Comparison of ENCODE assay signal across 18 cellular contexts in genomic region chr16:86634290-86634689, GRCh38. TPM values are rescaled to one million over a fixed set of nuclear protein-coding genes. Genes with fewer than 3 reads are reported as not detected.
DNase-seq lines count a peak whose midpoint lies in the region; ATAC-seq and TF ChIP-seq lines count a peak whose summit lies in the region.
"Had no signal": no experiment of that assay in that cellular context is flagged by ENCODE, and none has a peak within 500 bp of the region (broad histone marks: within the 10 kb centered on the region; RNA-seq: fewer than 3 reads in every experiment).

No MANE protein-coding gene starts in this region.

- intact Hi-C loops in ovary (cut with DNase I): no loop called here

- H3K36me3 ChIP-seq in BLaER1 treated with 17β-estradiol and CSF1 and Interleukin-3, amounts not matched to agents 10 nM and 100 nM: no peaks in the 10 kb centered on the region
- H3K36me3 ChIP-seq in brain microvascular endothelial cell (replicated peaks): no peaks in the 10 kb centered on the region
- H3K36me3 ChIP-seq in ovary: no peaks in the 10 kb centered on the region
- H3K36me3 ChIP-seq: transverse colon, WERI-Rb-1 had no signal

- no peak overlapping the region for H3K9ac ChIP-seq in BLaER1 treated with 17β-estradiol and CSF1 and Interleukin-3, amounts not matched to agents 10 nM and 100 nM

- no peak for TF ChIP-seq EP300 in ovary (IDR thresholded peaks at IDR 0.05)

- peak overlapping the region in 9 of 11 experiments; percentile 58 to 87 (median 76); a peak in 16 of 22 replicates for H3K4me2 ChIP-seq in BLaER1 treated with 17β-estradiol and CSF1 and Interleukin-3, amounts not matched to agents 10 nM and 100 nM

- in situ Hi-C loops in brain microvascular endothelial cell (cut with HindIII; ENCODE audit: low pct_ligation_motif_present, low sequenced_read_pairs): no loop called here

- no peak overlapping the region for H3K4me3 ChIP-seq in BLaER1 treated with 17β-estradiol and CSF1 and Interleukin-3, amounts not matched to agents 10 nM and 100 nM
- H3K4me3 ChIP-seq in brain microvascular endothelial cell (ENCODE audit: low read depth, low read length) (no peak overlapping the region), ovary (no peak overlapping the region)
- H3K4me3 ChIP-seq: dorsolateral prefrontal cortex, lung, transverse colon had no signal

- 0 out of 22 replicates have a peak, but pooled peaks cover 0 to 5% (median 0%) of the 10 kb centered on the region in 11 experiments for H4K20me1 ChIP-seq in BLaER1 treated with 17β-estradiol and CSF1 and Interleukin-3, amounts not matched to agents 10 nM and 100 nM

- no peak for TF ChIP-seq POLR2A in ovary (IDR thresholded peaks at IDR 0.05)

- DNase-seq in M059J (ENCODE audit: low read depth) (peak; percentile 42), brain microvascular endothelial cell (peak; percentile 48), iPS-NIHi7 (ENCODE audit: extremely low spot score) (peak; percentile 51), NCI-H1436 treated with DMSO at 0.1 percent for 48 hours (lab: John Stamatoyannopoulos, UW) (no peak), ovary (no peak), DMS79 treated with DMSO at 0.1 percent for 48 hours (lab: John Stamatoyannopoulos, UW) (no peak)
- DNase-seq: activated effector memory CD4-positive, alpha-beta T cell treated with anti-CD3 and anti-CD28 coated beads, Interleukin-2, amount 50 U/mL, for 16 hours; dorsolateral prefrontal cortex; GOT3; NCI-H1436; NCI-H446 treated with DMSO at 0.1 percent for 48 hours; stimulated activated CD4-positive, alpha-beta T cell treated with anti-CD3 and anti-CD28 coated beads, Interleukin-4, amount 100 ng/mL, for 1 hour; transverse colon; WERI-Rb-1 had no signal

- 95 to 97% (median 96%) methylated on average over 1 of the region's 1 CpG for WGBS in ovary, 3 donors

- H3K27me3 ChIP-seq in BLaER1 treated with 17β-estradiol and CSF1 and Interleukin-3, amounts not matched to agents 10 nM and 100 nM: peaks cover 0 to 18% (median 0%) of the 10 kb centered on the region in 11 experiments; a peak in 2 of 22 replicates
- no peaks in the 10 kb centered on the region for H3K27me3 ChIP-seq in brain microvascular endothelial cell (replicated peaks)
- H3K27me3 ChIP-seq in ovary: no peaks in the 10 kb centered on the region
- H3K27me3 ChIP-seq: transverse colon had no signal

- ATAC-seq in GM18520 (IDR thresholded peaks at IDR 0.05; ENCODE audit: unreplicated experiment): no peak
- ATAC-seq: sciatic nerve had no signal

- no peak overlapping the region for H3K27ac ChIP-seq in BLaER1 treated with 17β-estradiol and CSF1 and Interleukin-3, amounts not matched to agents 10 nM and 100 nM
- H3K27ac ChIP-seq in brain microvascular endothelial cell (no peak overlapping the region), ovary (no peak overlapping the region)
- H3K27ac ChIP-seq: dorsolateral prefrontal cortex, transverse colon, WERI-Rb-1 had no signal

- no peak for TF ChIP-seq CTCF in brain microvascular endothelial cell (IDR thresholded peaks at IDR 0.05; ENCODE audit: low read depth, low read length, missing control alignments)
- no peak for TF ChIP-seq CTCF in ovary (IDR thresholded peaks at IDR 0.05)

- 0 out of 22 replicates have a peak, but pooled peaks cover 0 to 4% (median 0%) of the 10 kb centered on the region in 11 experiments for H3K9me3 ChIP-seq in BLaER1 treated with 17β-estradiol and CSF1 and Interleukin-3, amounts not matched to agents 10 nM and 100 nM (replicated peaks in 1 of 11)
- no peaks in the 10 kb centered on the region for H3K9me3 ChIP-seq in ovary
- H3K9me3 ChIP-seq: transverse colon had no signal

- peaks cover 40 to 77% (median 72%) of the 10 kb centered on the region in 10 experiments for H3K4me1 ChIP-seq in BLaER1 treated with 17β-estradiol and CSF1 and Interleukin-3, amounts not matched to agents 10 nM and 100 nM
- H3K4me1 ChIP-seq in ovary (ENCODE audit: insufficient read depth): no peaks in the 10 kb centered on the region
- H3K4me1 ChIP-seq: transverse colon had no signal

RNA-seq across cellular contexts. Expression of gene FOXL1, which starts 55.9 kb away (rescaled TPM):
- total RNA-seq in M059J (2014; rRNA removed; shearing (Covaris generic)): 4.1 and 4.2 TPM in 2 replicates
- under 1 TPM in 6 of 7 donors, not detected in 1; 0.10 to 0.51 (median 0.34) TPM for total RNA-seq in ovary
- polyA plus RNA-seq in ovary: 1 to 10 TPM in 1 of 2 donors, under 1 TPM in 1; 0.51 to 1.3 TPM

Comparison
In these comparisons a context has a peak if more than half of its experiments do, and no peak if none do; other contexts are left out.
1. DNase-seq: peak in M059J (single experiment), brain microvascular endothelial cell (single experiment) and iPS-NIHi7 (single experiment); none in NCI-H1436 treated with DMSO at 0.1 percent for 48 hours (single experiment), ovary (0 of 5) and DMS79 treated with DMSO at 0.1 percent for 48 hours (single experiment).